In genomic region chr14:68608235-68608962, GRCh38 we compare ENCODE assay signal across 12 cellular contexts.
DNase-seq lines count a peak whose midpoint lies in the region; ATAC-seq and TF ChIP-seq lines count a peak whose summit lies in the region.
"Had no signal": no experiment of that assay in that cellular context is flagged by ENCODE, and none has a peak within 500 bp of the region (broad histone marks: within the 10 kb centered on the region; RNA-seq: fewer than 3 reads in every experiment).

No MANE protein-coding gene starts in this region.

- TF ChIP-seq POLR2A in prostate gland (IDR thresholded peaks at IDR 0.05): no peak

- H3K9me3 Mint-ChIP-seq in CD8-positive, alpha-beta T cell: peaks cover 4% of the 10 kb centered on the region

- 72% methylated on average over 12 of the region's 12 CpGs for WGBS in prostate gland

- H3K4me3 ChIP-seq in CD8-positive, alpha-beta T cell (ENCODE audit: low read depth, low read length): no peak overlapping the region
- H3K4me3 ChIP-seq in RWPE2 (ENCODE audit: severe bottlenecking): no peak overlapping the region
- H3K4me3 ChIP-seq in prostate gland: no peak overlapping the region

- no peak overlapping the region for H3K4me3 Mint-ChIP-seq in CD8-positive, alpha-beta T cell
- no peak overlapping the region for H3K4me3 Mint-ChIP-seq in T-helper 17 cell
- H3K4me3 Mint-ChIP-seq: IgD-negative memory B cell had no signal

- peak overlapping the region; percentile 53 for H3K27ac Mint-ChIP-seq in CD8-positive, alpha-beta T cell
- H3K27ac Mint-ChIP-seq in T-helper 17 cell: no peak overlapping the region

- no peak for ATAC-seq in CD8-positive, alpha-beta T cell
- peak; percentile 24; the same call in 2 of the 3 replicates for ATAC-seq in RWPE2 (ENCODE audit: low read depth)
- ATAC-seq in left ventricle myocardium superior: peak; percentile 55
- ATAC-seq in GM18858 (IDR thresholded peaks at IDR 0.05; ENCODE audit: unreplicated experiment): no peak
- no peak for ATAC-seq in GM21576 (IDR thresholded peaks at IDR 0.05; ENCODE audit: unreplicated experiment)
- no peak for ATAC-seq in T-helper 17 cell

- POLR2A ChIA-PET in CD8-positive, alpha-beta T cell (lab: Charles Lee): no interaction called here

- DNase-seq in CD8-positive, alpha-beta T cell: no peak
- DNase-seq in RWPE2 (ENCODE audit: low spot score) (peak; percentile 52), left ventricle myocardium superior (peak; percentile 68), prostate gland (ENCODE audit: low spot score) (no peak), GF-D8 (lab: John Stamatoyannopoulos, UW) (no peak), T-helper 17 cell (no peak)
- DNase-seq: COR-L47; effector memory CD4-positive, alpha-beta T cell; mammary epithelial cell had no signal

- no peak overlapping the region for H3K27ac ChIP-seq in CD8-positive, alpha-beta T cell (ENCODE audit: low read depth, low read length)
- H3K27ac ChIP-seq in RWPE2 (ENCODE audit: poor library complexity, severe bottlenecking): no peak overlapping the region
- H3K27ac ChIP-seq in prostate gland: peak overlapping the region; percentile 79 to 83

- H3K36me3 Mint-ChIP-seq in CD8-positive, alpha-beta T cell: no peaks in the 10 kb centered on the region
- H3K36me3 Mint-ChIP-seq in T-helper 17 cell (ENCODE audit: low read depth): no peaks in the 10 kb centered on the region
- H3K36me3 Mint-ChIP-seq: IgD-negative memory B cell had no signal

- H3K9me3 ChIP-seq in CD8-positive, alpha-beta T cell (ENCODE audit: low read length): no peaks in the 10 kb centered on the region
- H3K9me3 ChIP-seq in RWPE2 (ENCODE audit: severe bottlenecking) (peaks cover 4% of the 10 kb centered on the region), prostate gland (no peaks in the 10 kb centered on the region), T-helper 17 cell (ENCODE audit: control insufficient read depth, low read length, poor library complexity, severe bottlenecking) (no peaks in the 10 kb centered on the region)

- H3K27me3 ChIP-seq in CD8-positive, alpha-beta T cell (ENCODE audit: insufficient read depth, low read length): no peaks in the 10 kb centered on the region
- H3K27me3 ChIP-seq in RWPE2 (ENCODE audit: insufficient read depth, poor library complexity, severe bottlenecking) (no peaks in the 10 kb centered on the region), prostate gland (replicated peaks; ENCODE audit: insufficient read depth) (no peaks in the 10 kb centered on the region)

- TF ChIP-seq CTCF in CD8-positive, alpha-beta T cell (IDR thresholded peaks at IDR 0.05): no peak
- TF ChIP-seq CTCF in RWPE2 (IDR thresholded peaks at IDR 0.05; ENCODE audit: poor library complexity, severe bottlenecking) (no peak), prostate gland (IDR thresholded peaks at IDR 0.05) (no peak)

- CTCF ChIA-PET in CD8-positive, alpha-beta T cell (lab: Charles Lee): no interaction called here

- H3K27me3 Mint-ChIP-seq in CD8-positive, alpha-beta T cell (ENCODE audit: low read depth): no peaks in the 10 kb centered on the region
- no peaks in the 10 kb centered on the region for H3K27me3 Mint-ChIP-seq in T-helper 17 cell
- H3K27me3 Mint-ChIP-seq: IgD-negative memory B cell had no signal

- no peaks in the 10 kb centered on the region for H3K36me3 ChIP-seq in CD8-positive, alpha-beta T cell (ENCODE audit: insufficient read depth, low read length)
- H3K36me3 ChIP-seq in RWPE2 (ENCODE audit: low read depth): no peaks in the 10 kb centered on the region
- H3K36me3 ChIP-seq in prostate gland: no peaks in the 10 kb centered on the region

- intact Hi-C loops in CD8-positive, alpha-beta T cell (cut with DNase I, micrococcal nuclease): no loop called here
- intact Hi-C loops in left ventricle myocardium superior (cut with micrococcal nuclease): no loop called here
- intact Hi-C loops in prostate gland (cut with DNase I): no loop called here

- H3K4me1 ChIP-seq in CD8-positive, alpha-beta T cell (ENCODE audit: insufficient read depth, low read length): peaks cover 15% of the 10 kb centered on the region
- H3K4me1 ChIP-seq in RWPE2 (ENCODE audit: insufficient read depth, poor library complexity, severe bottlenecking) (peaks cover 3% of the 10 kb centered on the region), prostate gland (replicated peaks) (peaks cover 22% of the 10 kb centered on the region)

- peaks cover 17% of the 10 kb centered on the region for H3K4me1 Mint-ChIP-seq in CD8-positive, alpha-beta T cell (ENCODE audit: low read depth)
- H3K4me1 Mint-ChIP-seq in T-helper 17 cell: peaks cover 5% of the 10 kb centered on the region

Comparison
In these comparisons a context has a peak if more than half of its experiments do, and no peak if none do; other contexts are left out.
1. ATAC-seq: peak in RWPE2 (single experiment) and left ventricle myocardium superior (single experiment); none in CD8-positive, alpha-beta T cell (single experiment), GM18858 (single experiment), GM21576 (single experiment) and T-helper 17 cell (single experiment).
2. DNase-seq: peak in RWPE2 (single experiment) and left ventricle myocardium superior (single experiment); none in CD8-positive, alpha-beta T cell (0 of 7), prostate gland (single experiment), GF-D8 (single experiment) and T-helper 17 cell (0 of 3).
3. H3K27ac ChIP-seq: peak in prostate gland (2 of 2); none in CD8-positive, alpha-beta T cell (single experiment) and RWPE2 (single experiment).